ENCODE assay signal across 21 cellular contexts in the genomic region with DNA sequence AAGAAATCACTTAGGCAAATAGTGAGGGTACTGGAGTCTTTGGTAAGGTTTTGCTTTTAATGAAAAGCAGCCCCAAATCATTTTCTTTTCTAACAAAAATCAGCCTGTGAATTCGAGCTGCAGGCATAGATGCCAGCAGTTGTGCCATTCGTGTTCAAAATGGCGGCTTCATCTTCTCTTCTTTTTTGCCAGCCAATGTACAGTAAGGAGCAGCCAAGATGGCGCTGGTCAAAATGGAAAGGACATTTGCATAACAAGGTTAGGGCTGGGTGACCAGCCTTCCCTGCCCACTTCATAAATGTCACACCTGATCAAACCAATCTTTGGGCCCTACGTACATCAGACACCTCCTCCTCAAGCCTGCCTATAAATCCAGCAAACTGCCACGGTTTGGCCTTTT.
"Had no signal": no experiment of that assay in that cellular context is flagged by ENCODE, and none has a peak within 500 bp of the region (broad histone marks: within the 10 kb centered on the region; RNA-seq: fewer than 3 reads in every experiment).

No MANE protein-coding gene starts in this region.

- H3K4me1 Mint-ChIP-seq: T-cell had no signal

- H3K4me3 Mint-ChIP-seq: T-cell had no signal

- DNase-seq: Karpas-422, KG1, MV-4-11, NCI-H1048, NCI-H1105, NCI-H1436 treated with DMSO at 0.1 percent for 48 hours, NCI-H187, NCI-H2029 treated with DMSO at 0.1 percent for 48 hours, NCI-H2171 treated with DMSO at 0.1 percent for 48 hours, NCI-H345, NCI-H446 treated with DMSO at 0.1 percent for 48 hours, NCI-H510A treated with DMSO at 0.1 percent for 48 hours, NCI-H526, NCI-H748 treated with DMSO at 0.1 percent for 48 hours, Right ventricle myocardium superior, RPMI8226, SIG-M5, SK-N-SH, SW 1271, T-cell had no signal

- H3K9me2 ChIP-seq: SK-N-SH had no signal

- ATAC-seq: T-cell had no signal

- FAIRE-seq: RCC 7860 had no signal

- H3K27ac Mint-ChIP-seq: T-cell had no signal

- H3K9me3 ChIP-seq: SK-N-SH had no signal

- H3K36me3 Mint-ChIP-seq: T-cell had no signal

- H3K4me2 ChIP-seq: SK-N-SH had no signal

- H3K9me3 Mint-ChIP-seq: T-cell had no signal

- H3K9ac ChIP-seq: SK-N-SH had no signal
